ENCODE assay signal across 18 cellular contexts in the genomic region with DNA sequence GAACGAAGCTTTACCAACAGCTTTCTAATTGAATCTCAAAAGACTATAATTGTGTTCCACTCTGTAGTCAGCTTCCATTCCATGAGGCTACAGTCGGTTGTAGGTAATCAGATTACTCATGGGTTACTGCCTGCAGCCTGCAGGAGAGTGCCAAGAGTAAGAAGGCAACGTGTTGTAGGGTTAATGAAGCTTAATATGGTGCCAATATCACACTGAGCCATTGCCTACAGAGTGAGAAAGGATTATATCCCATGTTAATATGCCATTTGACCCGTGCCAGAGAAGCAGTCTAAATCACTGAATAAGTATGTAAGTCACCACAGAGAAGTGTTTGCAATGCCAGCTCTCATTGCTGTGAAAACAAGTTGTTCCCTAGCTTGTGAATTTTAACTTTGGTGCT.
DNase-seq lines count a peak whose midpoint lies in the region; ATAC-seq and TF ChIP-seq lines count a peak whose summit lies in the region.
"Had no signal": no experiment of that assay in that cellular context is flagged by ENCODE, and none has a peak within 500 bp of the region (broad histone marks: within the 10 kb centered on the region; RNA-seq: fewer than 3 reads in every experiment).

No MANE protein-coding gene starts in this region.

- WGBS in psoas muscle, 3 donors = 16 to 29% (median 21%) methylated on average over 4 of the region's 4 CpGs
- 51 to 52% methylated on average over 4 of the region's 4 CpGs for WGBS in body of pancreas, 2 donors

- H3K27ac ChIP-seq in psoas muscle (no peak overlapping the region), body of pancreas (no peak overlapping the region)
- H3K27ac ChIP-seq: gastrocnemius medialis, stomach had no signal

- ATAC-seq in psoas muscle (peak in 3 of 4 donors; percentile 36 to 69 (median 60)), body of pancreas (no peak), HG02870 (IDR thresholded peaks at IDR 0.05; ENCODE audit: unreplicated experiment) (no peak)
- ATAC-seq: sciatic nerve had no signal

- H3K36me3 ChIP-seq in psoas muscle (ENCODE audit: insufficient read depth in 1 of 2, low read depth in 1 of 2) (no peaks in the 10 kb centered on the region), body of pancreas (replicated peaks in 1 of 2; ENCODE audit: insufficient read depth in 1 of 2, low read depth in 2 of 2) (no peaks in the 10 kb centered on the region)
- H3K36me3 ChIP-seq: gastrocnemius medialis, stomach had no signal

- H3K4me3 ChIP-seq in psoas muscle (no peak overlapping the region), body of pancreas (no peak overlapping the region)
- H3K4me3 ChIP-seq: gastrocnemius medialis, stomach had no signal

- no peaks in the 10 kb centered on the region for H3K27me3 ChIP-seq in psoas muscle (ENCODE audit: insufficient read depth in 3 of 3, low read length in 2 of 3)
- no peaks in the 10 kb centered on the region for H3K27me3 ChIP-seq in body of pancreas
- H3K27me3 ChIP-seq: gastrocnemius medialis, stomach had no signal

- H3K9me3 ChIP-seq in psoas muscle (no peaks in the 10 kb centered on the region), body of pancreas (no peaks in the 10 kb centered on the region)
- H3K9me3 ChIP-seq: gastrocnemius medialis, stomach had no signal

- H3K4me1 ChIP-seq in psoas muscle (peaks cover 5% of the 10 kb centered on the region), body of pancreas (no peaks in the 10 kb centered on the region)
- H3K4me1 ChIP-seq: gastrocnemius medialis, stomach had no signal

- DNase-seq in HK-2 (ENCODE audit: unreplicated experiment) = peak; percentile 4
- peak; percentile 81 for DNase-seq in NCI-H82 (lab: John Stamatoyannopoulos, UW)
- peak; percentile 56 for DNase-seq in fibroblast of gingiva (ENCODE audit: low read depth)
- DNase-seq in psoas muscle = no peak
- DNase-seq in body of pancreas = no peak
- DNase-seq in amniotic stem cell (lab: John Stamatoyannopoulos, UW) = no peak
- no peak for DNase-seq in activated CD8-positive, alpha-beta memory T cell treated with anti-CD3 and anti-CD28 coated beads for 24 hours
- DNase-seq: activated CD4-positive, alpha-beta T cell treated with anti-CD3 and anti-CD28 coated beads, Interleukin-2, amount 10 ng/mL, durations not matched to agents 7 days and 5 days; activated naive CD4-positive, alpha-beta T cell; aorta; COR-L47; gastrocnemius medialis; Kasumi-1; NCI-H226; occipital lobe; stomach had no signal

- TF ChIP-seq POLR2A in body of pancreas (IDR thresholded peaks at IDR 0.05) = no peak

- intact Hi-C loops in psoas muscle (cut with DNase I) = no loop called here
- intact Hi-C loops in body of pancreas (cut with DNase I) = no loop called here

- TF ChIP-seq CTCF in psoas muscle (IDR thresholded peaks at IDR 0.05) (no peak), body of pancreas (IDR thresholded peaks at IDR 0.05) (no peak)

Comparison
In these comparisons a context has a peak if more than half of its experiments do, and no peak if none do; other contexts are left out.
1. DNase-seq: peak in HK-2 (single experiment), NCI-H82 (single experiment) and fibroblast of gingiva (single experiment); none in psoas muscle (0 of 2), body of pancreas (0 of 4), amniotic stem cell (single experiment) and activated CD8-positive, alpha-beta memory T cell treated with anti-CD3 and anti-CD28 coated beads for 24 hours (single experiment).
2. ATAC-seq: peak in psoas muscle (3 of 4); none in body of pancreas (single experiment) and HG02870 (single experiment).